ENCODE assay signal across 1 cellular context in the genomic region with DNA sequence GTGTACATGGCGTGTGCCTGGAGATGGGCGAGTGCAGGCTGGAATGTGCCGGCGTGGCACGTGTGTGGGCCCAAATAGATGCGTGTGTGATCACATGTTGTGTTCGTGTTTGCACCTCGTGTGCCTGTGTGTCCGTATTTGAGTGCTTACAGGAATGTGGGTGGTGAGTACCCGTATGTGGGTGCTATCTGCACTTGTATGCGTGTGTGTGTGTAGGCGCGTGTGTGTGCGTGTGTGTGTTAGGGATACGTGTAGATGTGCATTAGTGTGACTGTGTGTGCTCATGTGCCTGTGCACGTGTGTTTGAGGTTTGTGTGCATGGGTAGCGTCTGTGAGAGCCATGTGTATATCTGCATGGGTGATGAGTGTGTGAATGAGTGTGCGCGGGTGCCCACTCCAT.
TF ChIP-seq lines count a peak whose summit lies in the region.

No MANE protein-coding gene starts in this region.

TF ChIP-seq in neural cell, 6 proteins besides CTCF, POLR2A, EP300 and RAD21 (continued from another document):
- TF ChIP-seq, protein P1, sequence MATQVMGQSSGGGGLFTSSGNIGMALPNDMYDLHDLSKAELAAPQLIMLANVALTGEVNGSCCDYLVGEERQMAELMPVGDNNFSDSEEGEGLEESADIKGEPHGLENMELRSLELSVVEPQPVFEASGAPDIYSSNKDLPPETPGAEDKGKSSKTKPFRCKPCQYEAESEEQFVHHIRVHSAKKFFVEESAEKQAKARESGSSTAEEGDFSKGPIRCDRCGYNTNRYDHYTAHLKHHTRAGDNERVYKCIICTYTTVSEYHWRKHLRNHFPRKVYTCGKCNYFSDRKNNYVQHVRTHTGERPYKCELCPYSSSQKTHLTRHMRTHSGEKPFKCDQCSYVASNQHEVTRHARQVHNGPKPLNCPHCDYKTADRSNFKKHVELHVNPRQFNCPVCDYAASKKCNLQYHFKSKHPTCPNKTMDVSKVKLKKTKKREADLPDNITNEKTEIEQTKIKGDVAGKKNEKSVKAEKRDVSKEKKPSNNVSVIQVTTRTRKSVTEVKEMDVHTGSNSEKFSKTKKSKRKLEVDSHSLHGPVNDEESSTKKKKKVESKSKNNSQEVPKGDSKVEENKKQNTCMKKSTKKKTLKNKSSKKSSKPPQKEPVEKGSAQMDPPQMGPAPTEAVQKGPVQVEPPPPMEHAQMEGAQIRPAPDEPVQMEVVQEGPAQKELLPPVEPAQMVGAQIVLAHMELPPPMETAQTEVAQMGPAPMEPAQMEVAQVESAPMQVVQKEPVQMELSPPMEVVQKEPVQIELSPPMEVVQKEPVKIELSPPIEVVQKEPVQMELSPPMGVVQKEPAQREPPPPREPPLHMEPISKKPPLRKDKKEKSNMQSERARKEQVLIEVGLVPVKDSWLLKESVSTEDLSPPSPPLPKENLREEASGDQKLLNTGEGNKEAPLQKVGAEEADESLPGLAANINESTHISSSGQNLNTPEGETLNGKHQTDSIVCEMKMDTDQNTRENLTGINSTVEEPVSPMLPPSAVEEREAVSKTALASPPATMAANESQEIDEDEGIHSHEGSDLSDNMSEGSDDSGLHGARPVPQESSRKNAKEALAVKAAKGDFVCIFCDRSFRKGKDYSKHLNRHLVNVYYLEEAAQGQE (IDR thresholded peaks at IDR 0.05; ENCODE audit: borderline replicate concordance) = no peak
- TF ChIP-seq EZH2 (IDR thresholded peaks at IDR 0.05; ENCODE audit: borderline replicate concordance, insufficient read depth, low read length, poor library complexity, severe bottlenecking) (no peak), MXI1 (conservative IDR thresholded peaks at IDR 0.05; ENCODE audit: poor library complexity, severe bottlenecking) (no peak)
